ENCODE assay signal across 23 cellular contexts in genomic region chr10:132129431-132129830, GRCh38. TPM values are rescaled to one million over a fixed set of nuclear protein-coding genes. Genes with fewer than 3 reads are reported as not detected.
DNase-seq lines count a peak whose midpoint lies in the region; ATAC-seq and TF ChIP-seq lines count a peak whose summit lies in the region.
"Had no signal": no experiment of that assay in that cellular context is flagged by ENCODE, and none has a peak within 500 bp of the region (broad histone marks: within the 10 kb centered on the region; RNA-seq: fewer than 3 reads in every experiment).

No MANE protein-coding gene starts in this region.

- H3K27me3 ChIP-seq in BE2C, result no peaks in the 10 kb centered on the region
- H3K27me3 ChIP-seq in GM23338 (ENCODE audit: insufficient read depth), result no peaks in the 10 kb centered on the region
- H3K27me3 ChIP-seq in mesenchymal stem cell (ENCODE audit: control insufficient read depth in 1 of 2, insufficient read depth in 1 of 2, low read length in 2 of 2), result peaks cover 12 to 18% of the 10 kb centered on the region in 2 experiments
- H3K27me3 ChIP-seq in CD8-positive, alpha-beta memory T cell (ENCODE audit: insufficient read depth, low read length, poor library complexity, severe bottlenecking), result no peaks in the 10 kb centered on the region
- H3K27me3 ChIP-seq: gastroesophageal sphincter had no signal

- H3K9me3 ChIP-seq in BE2C (no peaks in the 10 kb centered on the region), mesenchymal stem cell (ENCODE audit: control insufficient read depth, low read length) (no peaks in the 10 kb centered on the region)
- no peaks in the 10 kb centered on the region for H3K9me3 ChIP-seq in CD8-positive, alpha-beta memory T cell (ENCODE audit: low read length)
- H3K9me3 ChIP-seq: Caco-2, gastroesophageal sphincter, left lung, upper lobe of left lung had no signal

- POLR2A ChIA-PET in CD8-positive, alpha-beta memory T cell (lab: Charles Lee), result no interaction called here

- H3K4ac ChIP-seq in mesenchymal stem cell (ENCODE audit: low read depth in 1 of 2, low read length in 2 of 2), result no peak overlapping the region

- H3K9me3 Mint-ChIP-seq in GM23338, result no peaks in the 10 kb centered on the region
- H3K9me3 Mint-ChIP-seq in chondrocyte (ENCODE audit: low read depth), result peaks cover 7% of the 10 kb centered on the region
- peaks cover 4 to 11% (median 10%) of the 10 kb centered on the region in 5 donors for H3K9me3 Mint-ChIP-seq in CD8-positive, alpha-beta memory T cell

- H3K36me3 ChIP-seq in BE2C (no peaks in the 10 kb centered on the region), GM23338 (ENCODE audit: insufficient read depth) (no peaks in the 10 kb centered on the region), mesenchymal stem cell (ENCODE audit: control insufficient read depth in 1 of 2, insufficient read depth in 2 of 2, low read depth in 1 of 2, low read length in 2 of 2) (peaks cover 0 to 4% of the 10 kb centered on the region in 2 experiments)
- H3K36me3 ChIP-seq in CD8-positive, alpha-beta memory T cell (ENCODE audit: insufficient read depth, low read length), result no peaks in the 10 kb centered on the region
- H3K36me3 ChIP-seq: left lung, upper lobe of left lung had no signal

- peaks cover 2% of the 10 kb centered on the region for H3K27me3 Mint-ChIP-seq in GM23338 (ENCODE audit: insufficient read depth, low read depth, poor library complexity)
- peaks cover 14% of the 10 kb centered on the region for H3K27me3 Mint-ChIP-seq in chondrocyte (ENCODE audit: low read depth)
- peaks cover 10 to 33% of the 10 kb centered on the region in 2 donors for H3K27me3 Mint-ChIP-seq in CD8-positive, alpha-beta memory T cell

- 48% methylated on average over 11 of the region's 11 CpGs for WGBS in mesenchymal stem cell

- H2AK5ac ChIP-seq in mesenchymal stem cell (ENCODE audit: low read length, severe bottlenecking), result no peak overlapping the region

- H2BK120ac ChIP-seq in mesenchymal stem cell (ENCODE audit: low read depth, low read length), result no peak overlapping the region

- H3K9ac ChIP-seq in mesenchymal stem cell (ENCODE audit: low read length), result no peak overlapping the region

- H4K20me1 ChIP-seq in GM23338 (replicated peaks; ENCODE audit: insufficient read depth), result no peaks in the 10 kb centered on the region

- H2BK15ac ChIP-seq in mesenchymal stem cell (ENCODE audit: low read depth, poor library complexity, severe bottlenecking), result no peak overlapping the region

- H3K4me3 Mint-ChIP-seq in GM23338 (no peak overlapping the region), chondrocyte (ENCODE audit: unreplicated experiment) (peak overlapping the region; percentile 33)
- no peak overlapping the region for H3K4me3 Mint-ChIP-seq in CD8-positive, alpha-beta memory T cell
- H3K4me3 Mint-ChIP-seq: activated CD4-positive, alpha-beta memory T cell treated with anti-CD3 and anti-CD28 coated beads for 36 hours; T-helper 17 cell had no signal

- DNase-seq in BE2C (peak; percentile 78), GM23338 (ENCODE audit: low spot score) (peak; percentile 42), chondrocyte (ENCODE audit: low spot score) (peak; percentile 74), mesenchymal stem cell (peak; percentile 0), cerebellar nuclear complex (lab: John Stamatoyannopoulos, UW) (no peak), NCI-H2029 (lab: John Stamatoyannopoulos, UW) (no peak)
- DNase-seq in CD8-positive, alpha-beta memory T cell, result no peak
- DNase-seq in activated T-cell treated with anti-CD3 and anti-CD28 coated beads, Interleukin-2, amount 50 U/mL, for 48 hours, result no peak
- DNase-seq: activated CD4-positive, alpha-beta memory T cell treated with anti-CD3 and anti-CD28 coated beads for 36 hours; activated naive CD4-positive, alpha-beta T cell; AML-193; DND-41; effector CD4-positive, alpha-beta T cell; NCI-H774; nucleus accumbens; OCI-M1; SIG-M5; stimulated activated CD8-positive, alpha-beta memory T cell treated with anti-CD3 and anti-CD28 coated beads, Interleukin-4, amount 100 ng/mL, for 48 hours; T-helper 17 cell; upper lobe of left lung had no signal

- TF ChIP-seq CTCF in BE2C (IDR thresholded peaks at IDR 0.05; ENCODE audit: low read depth, low read length), result no peak
- no peak for TF ChIP-seq CTCF in GM23338 (conservative IDR thresholded peaks at IDR 0.05; ENCODE audit: low read depth in 2 of 2)
- TF ChIP-seq CTCF in chondrocyte (IDR thresholded peaks at IDR 0.05), result no peak

- H3K4me2 ChIP-seq in GM23338, result no peak overlapping the region
- H3K4me2 ChIP-seq in mesenchymal stem cell (ENCODE audit: low read length, poor library complexity, severe bottlenecking), result no peak overlapping the region

- ATAC-seq in GM23338, result peak; percentile 79
- ATAC-seq: gastroesophageal sphincter, left lung, T-helper 17 cell had no signal

- no peak overlapping the region for H4K8ac ChIP-seq in mesenchymal stem cell (ENCODE audit: low read length)

- no peak overlapping the region for H2BK12ac ChIP-seq in mesenchymal stem cell (ENCODE audit: low read length in 2 of 2)

- H3K36me3 Mint-ChIP-seq in GM23338 (ENCODE audit: low read depth), result no peaks in the 10 kb centered on the region
- H3K36me3 Mint-ChIP-seq in chondrocyte (ENCODE audit: low read depth), result peaks cover 7% of the 10 kb centered on the region
- H3K36me3 Mint-ChIP-seq in CD8-positive, alpha-beta memory T cell, result no peaks in the 10 kb centered on the region
- H3K36me3 Mint-ChIP-seq: activated CD4-positive, alpha-beta memory T cell treated with anti-CD3 and anti-CD28 coated beads for 36 hours had no signal

- CTCF ChIA-PET in CD8-positive, alpha-beta memory T cell (lab: Charles Lee), result no interaction called here

- no peak overlapping the region for H3K18ac ChIP-seq in mesenchymal stem cell (ENCODE audit: low read depth in 1 of 2, low read length in 2 of 2)

- no peaks in the 10 kb centered on the region for H3K79me1 ChIP-seq in mesenchymal stem cell (replicated peaks; ENCODE audit: low read length, poor library complexity, severe bottlenecking)

- H3K4me1 Mint-ChIP-seq in GM23338, result no peaks in the 10 kb centered on the region; the same call in 2 of the 3 replicates
- peaks cover 7% of the 10 kb centered on the region for H3K4me1 Mint-ChIP-seq in chondrocyte (ENCODE audit: low read depth)
- no peaks in the 10 kb centered on the region for H3K4me1 Mint-ChIP-seq in CD8-positive, alpha-beta memory T cell
- H3K4me1 Mint-ChIP-seq: T-helper 17 cell had no signal

- H4K91ac ChIP-seq in mesenchymal stem cell (ENCODE audit: low read length), result no peak overlapping the region

- H2AFZ ChIP-seq in GM23338 (no peak overlapping the region; the same call in 1 of the 2 replicates), mesenchymal stem cell (ENCODE audit: low read depth, low read length) (no peak overlapping the region)

- H3K4me1 ChIP-seq in BE2C, result peaks cover 10% of the 10 kb centered on the region
- no peaks in the 10 kb centered on the region for H3K4me1 ChIP-seq in GM23338 (ENCODE audit: insufficient read depth)
- H3K4me1 ChIP-seq in mesenchymal stem cell (ENCODE audit: control insufficient read depth, insufficient read depth, low read depth, low read length), result no peaks in the 10 kb centered on the region
- no peaks in the 10 kb centered on the region for H3K4me1 ChIP-seq in CD8-positive, alpha-beta memory T cell (ENCODE audit: insufficient read depth, low read length)
- H3K4me1 ChIP-seq: Caco-2, gastroesophageal sphincter, left lung, upper lobe of left lung had no signal

- H3K14ac ChIP-seq in mesenchymal stem cell (ENCODE audit: low read length in 2 of 2), result no peak overlapping the region

- no peaks in the 10 kb centered on the region for H3K79me2 ChIP-seq in GM23338 (replicated peaks; ENCODE audit: insufficient read depth)

- H3K27ac Mint-ChIP-seq in GM23338 (no peak overlapping the region), chondrocyte (ENCODE audit: unreplicated experiment) (peak overlapping the region; percentile 58)
- H3K27ac Mint-ChIP-seq in CD8-positive, alpha-beta memory T cell, result no peak overlapping the region
- H3K27ac Mint-ChIP-seq: activated CD4-positive, alpha-beta memory T cell treated with anti-CD3 and anti-CD28 coated beads for 36 hours; T-helper 17 cell had no signal

- H2BK5ac ChIP-seq in mesenchymal stem cell (ENCODE audit: low read depth, low read length, poor library complexity, severe bottlenecking), result no peak overlapping the region

- H3F3A ChIP-seq in GM23338 (replicated peaks; ENCODE audit: low read depth), result no peaks in the 10 kb centered on the region

- H3K23ac ChIP-seq in mesenchymal stem cell (ENCODE audit: low read length in 2 of 2), result no peak overlapping the region

- H3K9me2 ChIP-seq in GM23338 (ENCODE audit: insufficient read depth), result no peaks in the 10 kb centered on the region

- H3K4me3 ChIP-seq in BE2C (ENCODE audit: low read depth, low read length) (peak overlapping the region; percentile 31), GM23338 (no peak overlapping the region), mesenchymal stem cell (ENCODE audit: insufficient read depth in 1 of 2, low read depth in 1 of 2, low read length in 2 of 2) (no peak overlapping the region)
- H3K4me3 ChIP-seq in CD8-positive, alpha-beta memory T cell (ENCODE audit: low read length), result no peak overlapping the region
- H3K4me3 ChIP-seq: gastroesophageal sphincter, left lung, upper lobe of left lung had no signal

- H3K27ac ChIP-seq in GM23338 (ENCODE audit: low read depth), result no peak overlapping the region
- no peak overlapping the region for H3K27ac ChIP-seq in mesenchymal stem cell (ENCODE audit: low read length, poor library complexity, severe bottlenecking)
- H3K27ac ChIP-seq in CD8-positive, alpha-beta memory T cell (ENCODE audit: low read depth, low read length), result no peak overlapping the region
- H3K27ac ChIP-seq: gastroesophageal sphincter, left lung, upper lobe of left lung had no signal

TF ChIP-seq in GM23338, 12 proteins besides CTCF, POLR2A, EP300 and RAD21 (continues in another document):
- TF ChIP-seq EZH2 (IDR thresholded peaks at IDR 0.05; ENCODE audit: low read depth, unreplicated experiment) (no peak), ZNF331 (CRISPR knock-in tag; IDR thresholded peaks at IDR 0.05; ENCODE audit: low read depth) (no peak), ZNF114 (CRISPR knock-in tag; IDR thresholded peaks at IDR 0.05) (no peak)

RNA-seq across cellular contexts. Expression of gene DPYSL4, which starts 57.3 kb away (rescaled TPM):
- polyA plus RNA-seq in BE2C (2012; ENCODE audit: insufficient read depth, insufficient read length, low read depth), result 15.0 TPM
- total RNA-seq in GM23338 (2014; rRNA removed; shearing (Covaris generic)), result 23.9 and 24.6 TPM in 2 replicates
- polyA plus RNA-seq in GM23338 (2016; fragmentation: Nextera tagmentation; extraction: Ambion mirVana), result 9.7 and 10.6 TPM in 2 replicates
- total RNA-seq in chondrocyte, result 19.9 to 37.6 TPM (median 35.2 TPM) in 3 replicates
- polyA plus RNA-seq in mesenchymal stem cell (2013, experiment 1 of 2), result 3.9 TPM
- polyA plus RNA-seq in mesenchymal stem cell (2013, experiment 2 of 2), result 3.5 TPM
- total RNA-seq in CD8-positive, alpha-beta memory T cell, result 1 to 10 TPM; 3.2 to 3.3 TPM
- not detected for polyA plus RNA-seq in CD8-positive, alpha-beta memory T cell
- total RNA-seq: Caco-2 had no signal

Comparison
In these comparisons a context has a peak if more than half of its experiments do, and no peak if none do; other contexts are left out.
1. DNase-seq: peak in BE2C (single experiment), GM23338 (single experiment), chondrocyte (single experiment) and mesenchymal stem cell (single experiment); none in CD8-positive, alpha-beta memory T cell (0 of 5), cerebellar nuclear complex (0 of 2), NCI-H2029 (single experiment) and activated T-cell treated with anti-CD3 and anti-CD28 coated beads, Interleukin-2, amount 50 U/mL, for 48 hours (0 of 2).